9 cellular contexts compared by ENCODE assay signal in the genomic region with DNA sequence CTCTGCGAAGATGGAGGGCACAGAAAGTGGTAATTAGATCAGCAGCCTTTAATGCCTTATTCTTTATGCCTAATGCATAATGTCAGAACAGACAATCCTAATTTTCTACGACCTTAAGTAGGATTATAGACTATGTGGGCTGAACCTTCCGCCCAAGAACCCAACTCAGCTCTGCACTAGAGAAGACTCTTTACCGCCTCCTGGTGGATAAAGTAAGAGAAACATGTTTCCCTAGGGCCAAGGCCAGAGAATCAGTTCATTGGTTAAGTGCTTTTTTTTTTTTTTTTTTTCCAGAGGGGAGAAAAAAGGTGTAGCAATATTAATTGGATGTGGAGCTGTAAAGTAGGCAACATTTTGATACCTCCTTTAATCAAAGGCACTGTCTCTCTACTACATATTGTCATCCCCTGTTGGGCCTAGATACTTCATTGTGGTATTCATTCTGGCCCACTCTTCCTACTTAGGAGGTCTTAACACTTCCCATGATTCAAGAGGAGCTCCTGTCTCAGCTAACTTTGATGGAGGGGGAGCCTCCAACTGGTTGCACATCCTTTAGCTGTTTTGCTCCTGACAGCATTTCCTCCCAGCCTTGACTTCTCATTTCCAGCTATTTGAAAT.
DNase-seq lines count a peak whose midpoint lies in the region; ATAC-seq and TF ChIP-seq lines count a peak whose summit lies in the region.
"Had no signal": no experiment of that assay in that cellular context is flagged by ENCODE, and none has a peak within 500 bp of the region (broad histone marks: within the 10 kb centered on the region; RNA-seq: fewer than 3 reads in every experiment).

No MANE protein-coding gene starts in this region.

- DNase-seq in left ventricle myocardium inferior = no peak
- no peak for DNase-seq in left cardiac atrium
- peak; percentile 36 for DNase-seq in NB4 (ENCODE audit: low read depth)
- DNase-seq in erythroblast (lab: John Stamatoyannopoulos, UW) = peak; percentile 42 to 59
- DNase-seq in transverse colon = no peak
- DNase-seq in NCI-H187 (lab: John Stamatoyannopoulos, UW) = no peak

- no peak for TF ChIP-seq EP300 in transverse colon (IDR thresholded peaks at IDR 0.05; ENCODE audit: low read depth)

- H3K4me3 ChIP-seq in left ventricle myocardium inferior (no peak overlapping the region), NB4 (ENCODE audit: low read depth, low read length) (no peak overlapping the region), transverse colon (no peak overlapping the region)
- H3K4me3 ChIP-seq: SJSA1 had no signal

- ATAC-seq in left cardiac atrium (no peak), HG02973 (IDR thresholded peaks at IDR 0.05; ENCODE audit: unreplicated experiment) (no peak), HG03159 (IDR thresholded peaks at IDR 0.05; ENCODE audit: unreplicated experiment) (no peak)

- WGBS in transverse colon (ENCODE audit: low coverage in 1 of 2), 2 donors = 52 to 69% methylated on average over 3 to 4 of the region's 4 CpGs

- H3K27me3 ChIP-seq in left ventricle myocardium inferior (ENCODE audit: low read depth) (no peaks in the 10 kb centered on the region), transverse colon (no peaks in the 10 kb centered on the region)
- H3K27me3 ChIP-seq: SJSA1 had no signal

- H3K27ac ChIP-seq in left ventricle myocardium inferior (replicated peaks) (no peak overlapping the region), transverse colon (no peak overlapping the region)
- H3K27ac ChIP-seq: SJSA1 had no signal

- TF ChIP-seq CTCF in left ventricle myocardium inferior (IDR thresholded peaks at IDR 0.05; ENCODE audit: borderline replicate concordance) (peak; percentile 46), NB4 (IDR thresholded peaks at IDR 0.05; ENCODE audit: low read depth, low read length) (peak; percentile 51), transverse colon (IDR thresholded peaks at IDR 0.05) (peak in 3 of 5 experiments; percentile 13 to 36 (median 34))

- no peaks in the 10 kb centered on the region for H3K9me3 ChIP-seq in left ventricle myocardium inferior (replicated peaks)
- H3K9me3 ChIP-seq in transverse colon = no peaks in the 10 kb centered on the region
- H3K9me3 ChIP-seq: SJSA1 had no signal

- intact Hi-C loops in left ventricle myocardium inferior (cut with micrococcal nuclease) = no loop called here
- intact Hi-C loops in left cardiac atrium (cut with DNase I) = no loop called here
- intact Hi-C loops in transverse colon (cut with DNase I; ENCODE audit: low total_unique reads) = no loop called here

- no peaks in the 10 kb centered on the region for H3K4me1 ChIP-seq in left ventricle myocardium inferior
- no peaks in the 10 kb centered on the region for H3K4me1 ChIP-seq in transverse colon
- H3K4me1 ChIP-seq: SJSA1 had no signal

- in situ Hi-C loops in transverse colon (cut with MboI; ENCODE audit: low pct_ligation_motif_present in 1 of 4, low pct_unique_long_range_greater_than_20kb in 1 of 4, low sequenced_read_pairs in 3 of 4) = no loop called here

- no peak for TF ChIP-seq POLR2A in NB4 (IDR thresholded peaks at IDR 0.05; ENCODE audit: extremely low read depth, insufficient read length)
- TF ChIP-seq POLR2A in erythroblast (IDR thresholded peaks at IDR 0.05; ENCODE audit: low read length) = no peak
- TF ChIP-seq POLR2A in transverse colon (IDR thresholded peaks at IDR 0.05) = no peak

- H3K36me3 ChIP-seq in left ventricle myocardium inferior = no peaks in the 10 kb centered on the region
- no peaks in the 10 kb centered on the region for H3K36me3 ChIP-seq in transverse colon
- H3K36me3 ChIP-seq: SJSA1 had no signal

Comparison
In these comparisons a context has a peak if more than half of its experiments do, and no peak if none do; other contexts are left out.
1. DNase-seq: peak in NB4 (single experiment) and erythroblast (2 of 2); none in left ventricle myocardium inferior (single experiment), left cardiac atrium (single experiment), transverse colon (single experiment) and NCI-H187 (0 of 2).
2. Peak in every context shown above with its lines, with median percentiles within 50 percentile points of each other: CTCF ChIP-seq.